ENCODE assay signal across 15 cellular contexts in the genomic region with DNA sequence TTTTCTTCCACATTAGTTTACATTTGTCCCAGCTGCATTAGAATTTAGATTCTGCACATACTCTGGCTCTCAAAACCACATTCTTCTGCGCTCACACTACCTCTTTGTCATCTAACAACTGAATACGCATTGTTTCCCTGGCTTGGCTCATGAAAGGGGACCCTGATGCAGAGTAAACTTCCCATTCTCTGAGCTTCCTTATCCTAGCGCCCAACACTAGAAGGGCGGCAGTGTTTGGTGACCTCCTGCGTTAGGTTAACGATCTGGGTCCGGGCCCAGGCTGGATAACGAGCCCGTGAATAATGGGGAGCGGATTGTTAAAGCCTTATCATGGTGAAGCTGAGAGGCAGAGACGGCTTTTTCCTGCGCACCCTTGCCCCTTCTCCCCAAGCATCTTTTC.
DNase-seq lines count a peak whose midpoint lies in the region; ATAC-seq and TF ChIP-seq lines count a peak whose summit lies in the region.
"Had no signal": no experiment of that assay in that cellular context is flagged by ENCODE, and none has a peak within 500 bp of the region (broad histone marks: within the 10 kb centered on the region; RNA-seq: fewer than 3 reads in every experiment).

No MANE protein-coding gene starts in this region.

- H3K27me3 ChIP-seq in IMR-90 (ENCODE audit: control insufficient read depth, insufficient read depth, low read length), result peaks cover 2% of the 10 kb centered on the region; the same call in 1 of the 2 replicates
- no peaks in the 10 kb centered on the region for H3K27me3 ChIP-seq in osteoblast (ENCODE audit: insufficient read depth, low read length)
- H3K27me3 ChIP-seq in esophagus squamous epithelium, result no peaks in the 10 kb centered on the region
- H3K27me3 ChIP-seq: neutrophil had no signal

- H3K9ac ChIP-seq in IMR-90 (ENCODE audit: low read depth, low read length), result no peak overlapping the region

- H3K23ac ChIP-seq in IMR-90 (ENCODE audit: low read depth, low read length), result no peak overlapping the region

- no peak overlapping the region for H4K91ac ChIP-seq in IMR-90 (ENCODE audit: insufficient read depth, low read depth, low read length)

- no peak overlapping the region for H2AK5ac ChIP-seq in IMR-90 (ENCODE audit: low read depth, low read length)

- H2BK5ac ChIP-seq in IMR-90 (ENCODE audit: low read depth, low read length, poor library complexity, severe bottlenecking), result no peak overlapping the region

- no peak overlapping the region for H3K18ac ChIP-seq in IMR-90 (ENCODE audit: low read depth, low read length)

- no peaks in the 10 kb centered on the region for H3K79me2 ChIP-seq in osteoblast (ENCODE audit: insufficient read depth, low read length)

- in situ Hi-C loops in IMR-90 (cut with MboI; ENCODE audit: low sequenced_read_pairs), result no loop called here

- H3K79me1 ChIP-seq in IMR-90 (ENCODE audit: low read depth in 1 of 2, low read length in 2 of 2), result no peaks in the 10 kb centered on the region

- no TSS peak for BruUV-seq in IMR-90 (replicated peaks; lab: Mats Ljungman, UMichigan)

- no peak overlapping the region for H2AFZ ChIP-seq in IMR-90 (replicated peaks; ENCODE audit: low read length, poor library complexity)
- no peak overlapping the region for H2AFZ ChIP-seq in osteoblast (ENCODE audit: low read length)

- H3K27ac ChIP-seq in IMR-90 (ENCODE audit: insufficient read depth, low read length) (no peak overlapping the region), osteoblast (ENCODE audit: low read depth, low read length) (no peak overlapping the region), esophagus squamous epithelium (no peak overlapping the region)
- H3K27ac ChIP-seq: neutrophil, skin epidermis had no signal

- H3K4me2 ChIP-seq in IMR-90 (ENCODE audit: low read depth, low read length), result no peak overlapping the region
- H3K4me2 ChIP-seq in osteoblast (ENCODE audit: insufficient read depth, low read length), result no peak overlapping the region

- no peak for TF ChIP-seq RAD21 in IMR-90 (IDR thresholded peaks at IDR 0.05; ENCODE audit: low read length)

- WGBS in IMR-90 (ENCODE audit: extremely low coverage in 2 of 2, insufficient read length in 1 of 2), 2 experiments, result 33% methylated on average over 3 of the region's 12 CpGs; no CpG with 5 or more reads in 1 of the 2 experiments
- WGBS in esophagus squamous epithelium, 2 donors, result 76 to 86% methylated on average over 12 of the region's 12 CpGs

- H3K4me3 ChIP-seq in IMR-90 (ENCODE audit: insufficient read depth, low read depth, low read length) (no peak overlapping the region), osteoblast (ENCODE audit: insufficient read depth, low read length) (no peak overlapping the region), esophagus squamous epithelium (no peak overlapping the region)
- H3K4me3 ChIP-seq: skin epidermis had no signal

- H3K4ac ChIP-seq in IMR-90 (ENCODE audit: low read depth, low read length), result no peak overlapping the region

- H3K56ac ChIP-seq in IMR-90 (ENCODE audit: extremely low read depth, insufficient read depth, low read length), result no peak overlapping the region

- TF ChIP-seq CTCF in IMR-90 (conservative IDR thresholded peaks at IDR 0.05; ENCODE audit: low read depth, low read length) (no peak), osteoblast (IDR thresholded peaks at IDR 0.05; ENCODE audit: extremely low read depth, low read depth, low read length) (no peak), esophagus squamous epithelium (IDR thresholded peaks at IDR 0.05) (no peak)

- H3K9me1 ChIP-seq in IMR-90 (ENCODE audit: insufficient read depth, low read length), result peaks cover 3% of the 10 kb centered on the region; the same call in 1 of the 2 replicates

- H2BK120ac ChIP-seq in IMR-90 (ENCODE audit: low read depth, low read length), result no peak overlapping the region

- no peaks in the 10 kb centered on the region for H4K20me1 ChIP-seq in IMR-90 (ENCODE audit: insufficient read depth, low read length)
- H4K20me1 ChIP-seq in osteoblast (ENCODE audit: insufficient read depth, low read length), result peaks cover 2% of the 10 kb centered on the region

- TF ChIP-seq POLR2A in IMR-90 (IDR thresholded peaks at IDR 0.05; ENCODE audit: low read depth, low read length), result no peak
- TF ChIP-seq POLR2A in esophagus squamous epithelium (IDR thresholded peaks at IDR 0.05), result no peak

- intact Hi-C loops in IMR-90 (cut with micrococcal nuclease) (no loop called here), posterior cingulate gyrus (cut with DNase I) (loop anchor here (2.0 to 5.0 kb wide), 3 partner anchors 52 to 162 kb away; no protein-coding TSS in a partner anchor), esophagus squamous epithelium (cut with DNase I) (no loop called here)

- POLR2A ChIA-PET in IMR-90 (lab: Charles Lee; ENCODE audit: unreplicated experiment), result no interaction called here

- peak; percentile 53 for DNase-seq in IMR-90
- peak; percentile 83 for DNase-seq in dermis blood vessel endothelial cell
- peak; percentile 25 for DNase-seq in iris pigment epithelial cell (ENCODE audit: low read depth)
- DNase-seq in posterior cingulate gyrus, result peak in 8 of 10 donors; percentile 56 to 94 (median 66)
- no peak for DNase-seq in osteoblast (ENCODE audit: insufficient read length, low spot score, missing footprints)
- DNase-seq in esophagus squamous epithelium (lab: John Stamatoyannopoulos, UW), result no peak
- DNase-seq: activated CD8-positive, alpha-beta T cell treated with anti-CD3 and anti-CD28 coated beads for 36 hours; Calu3; NCI-H1930; NCI-H526 treated with DMSO at 0.1 percent for 48 hours had no signal

- dilution Hi-C loops in IMR-90 (cut with HindIII; ENCODE audit: low sequenced_read_pairs, unreplicated experiment), result no loop called here

- H2AK9ac ChIP-seq in IMR-90 (replicated peaks; ENCODE audit: low read depth, low read length, poor library complexity), result peak overlapping the region; percentile 34

- H2BK15ac ChIP-seq in IMR-90 (ENCODE audit: low read depth, low read length), result no peak overlapping the region

- H3K36me3 ChIP-seq in IMR-90 (ENCODE audit: control insufficient read depth, insufficient read depth, low read length), result peaks cover 18% of the 10 kb centered on the region
- H3K36me3 ChIP-seq in osteoblast (ENCODE audit: insufficient read depth, low read length), result peaks cover 32% of the 10 kb centered on the region
- H3K36me3 ChIP-seq in esophagus squamous epithelium, result peaks cover 0 to 17% (median 0%) of the 10 kb centered on the region in 3 donors
- H3K36me3 ChIP-seq: neutrophil had no signal

- ATAC-seq in IMR-90 (ENCODE audit: low read depth) (peak; percentile 44), HG03439 (IDR thresholded peaks at IDR 0.05; ENCODE audit: unreplicated experiment) (no peak), HG03039 (IDR thresholded peaks at IDR 0.05; ENCODE audit: unreplicated experiment) (no peak)
- ATAC-seq: activated CD8-positive, alpha-beta T cell treated with anti-CD3 and anti-CD28 coated beads for 36 hours; SK-N-SH treated with all-trans-retinoic acid at 6 μM for 48 hours had no signal

- H4K5ac ChIP-seq in IMR-90 (ENCODE audit: low read depth, low read length), result no peak overlapping the region

- no peak overlapping the region for H2BK20ac ChIP-seq in IMR-90 (ENCODE audit: low read depth, low read length)

- H4K8ac ChIP-seq in IMR-90 (ENCODE audit: low read depth in 2 of 2, low read length in 2 of 2), result no peak overlapping the region

- CTCF ChIA-PET in IMR-90 (lab: Yijun Ruan, JAX), result interaction anchor here (0.7 kb wide), 1 partner anchor 169 kb away, joined by 3 read pairs; no protein-coding TSS in a partner anchor

- peaks cover 7% of the 10 kb centered on the region for H3K4me1 ChIP-seq in IMR-90 (ENCODE audit: control insufficient read depth, insufficient read depth, low read length)
- no peaks in the 10 kb centered on the region for H3K4me1 ChIP-seq in osteoblast (ENCODE audit: insufficient read depth, low read length)
- no peaks in the 10 kb centered on the region for H3K4me1 ChIP-seq in esophagus squamous epithelium

- H3K14ac ChIP-seq in IMR-90 (replicated peaks; ENCODE audit: low read depth, low read length), result no peak overlapping the region

- H3K9me3 ChIP-seq in IMR-90 (ENCODE audit: control insufficient read depth, insufficient read depth, low read length) (no peaks in the 10 kb centered on the region), osteoblast (ENCODE audit: low read depth, low read length) (no peaks in the 10 kb centered on the region), esophagus squamous epithelium (no peaks in the 10 kb centered on the region)
- H3K9me3 ChIP-seq: neutrophil had no signal

TF ChIP-seq in IMR-90, 13 proteins besides CTCF, POLR2A, EP300 and RAD21:
- no peak for TF ChIP-seq MAFK (IDR thresholded peaks at IDR 0.05; ENCODE audit: low read depth, low read length)
- no peak for TF ChIP-seq RCOR1 (IDR thresholded peaks at IDR 0.05; ENCODE audit: insufficient replicate concordance, low read length)
- TF ChIP-seq MXI1 (IDR thresholded peaks at IDR 0.05; ENCODE audit: borderline replicate concordance, low read depth, low read length), result no peak
- TF ChIP-seq NFE2L2 (IDR thresholded peaks at IDR 0.05; ENCODE audit: low read depth, low read length), result no peak
- TF ChIP-seq, protein P1, sequence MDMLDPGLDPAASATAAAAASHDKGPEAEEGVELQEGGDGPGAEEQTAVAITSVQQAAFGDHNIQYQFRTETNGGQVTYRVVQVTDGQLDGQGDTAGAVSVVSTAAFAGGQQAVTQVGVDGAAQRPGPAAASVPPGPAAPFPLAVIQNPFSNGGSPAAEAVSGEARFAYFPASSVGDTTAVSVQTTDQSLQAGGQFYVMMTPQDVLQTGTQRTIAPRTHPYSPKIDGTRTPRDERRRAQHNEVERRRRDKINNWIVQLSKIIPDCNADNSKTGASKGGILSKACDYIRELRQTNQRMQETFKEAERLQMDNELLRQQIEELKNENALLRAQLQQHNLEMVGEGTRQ (IDR thresholded peaks at IDR 0.05; ENCODE audit: low read depth, low read length), result no peak
- TF ChIP-seq FOS (IDR thresholded peaks at IDR 0.05; ENCODE audit: low read depth, low read length), result no peak
- TF ChIP-seq CEBPB (IDR thresholded peaks at IDR 0.05; ENCODE audit: low read depth, low read length), result no peak
- no peak for TF ChIP-seq BHLHE40 (IDR thresholded peaks at IDR 0.05; ENCODE audit: low read depth, low read length)
- no peak for TF ChIP-seq SMC3 (IDR thresholded peaks at IDR 0.05; ENCODE audit: low read depth, low read length)
- TF ChIP-seq CHD1 (IDR thresholded peaks at IDR 0.05; ENCODE audit: low read depth, low read length), result no peak
- no peak for TF ChIP-seq MAZ (IDR thresholded peaks at IDR 0.05; ENCODE audit: borderline replicate concordance, low read depth, low read length)
- TF ChIP-seq RFX5 (IDR thresholded peaks at IDR 0.05; ENCODE audit: low read depth, low read length), result no peak

Comparison
In these comparisons a context has a peak if more than half of its experiments do, and no peak if none do; other contexts are left out.
1. DNase-seq: peak in IMR-90 (single experiment), dermis blood vessel endothelial cell (single experiment), iris pigment epithelial cell (single experiment) and posterior cingulate gyrus (8 of 10); none in osteoblast (single experiment) and esophagus squamous epithelium (single experiment).